8 cellular contexts compared by ENCODE assay signal in genomic region chr20:63520594-63520938, GRCh38. TPM values are rescaled to one million over a fixed set of nuclear protein-coding genes. Genes with fewer than 3 reads are reported as not detected.
DNase-seq lines count a peak whose midpoint lies in the region; ATAC-seq and TF ChIP-seq lines count a peak whose summit lies in the region.

Gene PPDPF (plus strand): TSS chr20:63520765. CDS start chr20:63521309, 544 bp downstream.

- H3K27ac Mint-ChIP-seq in activated naive CD4-positive, alpha-beta T cell treated with anti-CD3 and anti-CD28 coated beads, Interleukin-2, amount 50 U/mL, for 72 hours = peak within 1 kb of the TSS in 1 of 2 donors; percentile 74
- peak within 1 kb of the TSS; percentile 84 for H3K27ac Mint-ChIP-seq in glutamatergic neuron (ENCODE audit: unreplicated experiment)

- no peaks in the 10 kb centered on the region for H3K9me2 ChIP-seq in SK-N-SH

- H3K36me3 Mint-ChIP-seq in activated naive CD4-positive, alpha-beta T cell treated with anti-CD3 and anti-CD28 coated beads, Interleukin-2, amount 50 U/mL, for 72 hours = peaks cover 12 to 26% of the 10 kb centered on the region in 2 donors
- H3K36me3 Mint-ChIP-seq in glutamatergic neuron (ENCODE audit: unreplicated experiment) = peaks cover 3% of the 10 kb centered on the region

- DNase-seq in DMS79 (lab: John Stamatoyannopoulos, UW) = peak; percentile 74
- peak; percentile 96 for DNase-seq in HuH-7.5 (ENCODE audit: low spot score)
- DNase-seq in SK-N-SH = peak; percentile 100
- peak; percentile 85 to 87 for DNase-seq in activated naive CD4-positive, alpha-beta T cell treated with anti-CD3 and anti-CD28 coated beads, Interleukin-2, amount 50 U/mL, for 72 hours (ENCODE audit: low spot score in 2 of 2)
- DNase-seq in glutamatergic neuron = peak; percentile 88
- DNase-seq in osteoblast (ENCODE audit: insufficient read length, low spot score, missing footprints) = peak; percentile 100
- no peak for DNase-seq in suprapubic skin (ENCODE audit: low spot score in 2 of 2)

- TF ChIP-seq RAD21 in SK-N-SH (IDR thresholded peaks at IDR 0.05; ENCODE audit: low read length) = no peak

- H3K4me3 ChIP-seq in SK-N-SH (ENCODE audit: low read depth in 2 of 2, low read length in 1 of 2) = peak within 1 kb of the TSS; percentile 84 to 85
- H3K4me3 ChIP-seq in osteoblast (ENCODE audit: insufficient read depth, low read length) = peak within 1 kb of the TSS; percentile 90
- H3K4me3 ChIP-seq in suprapubic skin = peak within 1 kb of the TSS; percentile 75

- TF ChIP-seq CTCF in SK-N-SH (IDR thresholded peaks at IDR 0.05) (no peak), glutamatergic neuron (IDR thresholded peaks at IDR 0.05; ENCODE audit: partially characterized antibody, unreplicated experiment) (no peak), osteoblast (IDR thresholded peaks at IDR 0.05; ENCODE audit: extremely low read depth, low read depth, low read length) (no peak), suprapubic skin (IDR thresholded peaks at IDR 0.05) (no peak)

- H3K27ac ChIP-seq in SK-N-SH (ENCODE audit: low read depth in 2 of 2, low read length in 1 of 2) (peak within 1 kb of the TSS; percentile 66 to 81), osteoblast (ENCODE audit: low read depth, low read length) (peak within 1 kb of the TSS; percentile 71), suprapubic skin (peak within 1 kb of the TSS; percentile 98)

- H4K20me1 ChIP-seq in SK-N-SH (ENCODE audit: insufficient read depth) (peaks cover 38% of the 10 kb centered on the region), osteoblast (ENCODE audit: insufficient read depth, low read length) (peaks cover 31% of the 10 kb centered on the region)

- H3K9me3 ChIP-seq in SK-N-SH = no peaks in the 10 kb centered on the region
- H3K9me3 ChIP-seq in osteoblast (ENCODE audit: low read depth, low read length) = no peaks in the 10 kb centered on the region
- H3K9me3 ChIP-seq in suprapubic skin = no peaks in the 10 kb centered on the region

- TF ChIP-seq POLR2A in suprapubic skin (IDR thresholded peaks at IDR 0.05) = peak; percentile 70 to 86

- peaks cover 4 to 10% of the 10 kb centered on the region in 2 donors for H3K9me3 Mint-ChIP-seq in activated naive CD4-positive, alpha-beta T cell treated with anti-CD3 and anti-CD28 coated beads, Interleukin-2, amount 50 U/mL, for 72 hours
- peaks cover 14% of the 10 kb centered on the region for H3K9me3 Mint-ChIP-seq in glutamatergic neuron (ENCODE audit: unreplicated experiment)

- H3K27me3 Mint-ChIP-seq in glutamatergic neuron (ENCODE audit: unreplicated experiment) = peaks cover 15% of the 10 kb centered on the region

- H3K79me2 ChIP-seq in SK-N-SH (ENCODE audit: insufficient read depth) (peaks cover 22% of the 10 kb centered on the region), osteoblast (ENCODE audit: insufficient read depth, low read length) (peaks cover 14% of the 10 kb centered on the region)

- H3K4me1 Mint-ChIP-seq in glutamatergic neuron (ENCODE audit: low read depth, unreplicated experiment) = peaks cover 5% of the 10 kb centered on the region

- peak; percentile 66 for ATAC-seq in GM21447 (IDR thresholded peaks at IDR 0.05; ENCODE audit: unreplicated experiment)
- ATAC-seq in activated naive CD4-positive, alpha-beta T cell treated with anti-CD3 and anti-CD28 coated beads, Interleukin-2, amount 50 U/mL, for 72 hours = peak; percentile 87 to 88

- H3K9ac ChIP-seq in SK-N-SH = peak within 1 kb of the TSS; percentile 97

- H3K4me1 ChIP-seq in SK-N-SH (ENCODE audit: control insufficient read depth in 1 of 2, insufficient read depth in 2 of 2, low read depth in 1 of 2, low read length in 1 of 2) (peaks cover 4 to 26% of the 10 kb centered on the region in 2 experiments; a peak in 3 of 4 replicates), osteoblast (ENCODE audit: insufficient read depth, low read length) (peaks cover 15% of the 10 kb centered on the region), suprapubic skin (peaks cover 32% of the 10 kb centered on the region)

- H3K4me3 Mint-ChIP-seq in glutamatergic neuron (ENCODE audit: unreplicated experiment) = peak within 1 kb of the TSS; percentile 91

- POLR2A ChIA-PET in SK-N-SH (lab: Yijun Ruan, JAX) = interaction anchor here (0.7 to 3.0 kb wide), 17 partner anchors 9 to 118 kb away, joined by 3 to 31 read pairs (median 4); partner anchors contain the start of gene GMEB2

- H3F3A ChIP-seq in SK-N-SH (replicated peaks; ENCODE audit: insufficient read depth) = peaks cover 23% of the 10 kb centered on the region

- H3K4me2 ChIP-seq in SK-N-SH (peak within 1 kb of the TSS; percentile 99), osteoblast (ENCODE audit: insufficient read depth, low read length) (peak within 1 kb of the TSS; percentile 95)

- no peak for TF ChIP-seq EP300 in SK-N-SH (IDR thresholded peaks at IDR 0.05; ENCODE audit: borderline replicate concordance in 1 of 2, low read depth in 1 of 2, low read length in 1 of 2)
- TF ChIP-seq EP300 in suprapubic skin (IDR thresholded peaks at IDR 0.05) = no peak

- WGBS in SK-N-SH (ENCODE audit: low lambda C conversion rate) = no CpG with 5 or more reads among the region's 54 CpGs
- WGBS in suprapubic skin = 0% methylated on average over 18 of the region's 54 CpGs

- H3K36me3 ChIP-seq in SK-N-SH (replicated peaks in 1 of 2; ENCODE audit: control insufficient read depth in 1 of 2, insufficient read depth in 2 of 2, low read length in 1 of 2) (peaks cover 13 to 19% of the 10 kb centered on the region in 2 experiments), osteoblast (ENCODE audit: insufficient read depth, low read length) (peaks cover 19% of the 10 kb centered on the region), suprapubic skin (peaks cover 18% of the 10 kb centered on the region)

- H3K27me3 ChIP-seq in SK-N-SH (ENCODE audit: insufficient read depth) (no peaks in the 10 kb centered on the region), osteoblast (ENCODE audit: insufficient read depth, low read length) (peaks cover 4% of the 10 kb centered on the region), suprapubic skin (no peaks in the 10 kb centered on the region)

- H2AFZ ChIP-seq in SK-N-SH (ENCODE audit: low read depth) = peak within 1 kb of the TSS; percentile 92
- peak within 1 kb of the TSS; percentile 71 for H2AFZ ChIP-seq in osteoblast (ENCODE audit: low read length)

- CTCF ChIA-PET in SK-N-SH (lab: Yijun Ruan, JAX) = interaction anchor here (0.9 to 8.7 kb wide), 17 partner anchors 9 to 139 kb away, joined by 3 to 82 read pairs (median 4); partner anchors contain the start of gene PTK6

TF ChIP-seq in SK-N-SH, 30 proteins besides CTCF, POLR2A, EP300 and RAD21 (continues in another document):
- TF ChIP-seq MAX (IDR thresholded peaks at IDR 0.05; ENCODE audit: low read depth) (0 out of 2 replicates have a peak, but pooled peaks have one; percentile 10), ZBTB33 (IDR thresholded peaks at IDR 0.05; ENCODE audit: borderline replicate concordance, low read depth) (no peak), GABPA (IDR thresholded peaks at IDR 0.05; ENCODE audit: low read depth) (no peak), NRF1 (IDR thresholded peaks at IDR 0.05; ENCODE audit: low read depth, low read length) (peak; percentile 78), YY1 (IDR thresholded peaks at IDR 0.05; ENCODE audit: low read depth) (no peak), PBX3 (IDR thresholded peaks at IDR 0.05) (no peak), RFX5 (IDR thresholded peaks at IDR 0.05; ENCODE audit: low read length) (no peak), TCF12 (IDR thresholded peaks at IDR 0.05) (no peak), POLR2AphosphoS5 (IDR thresholded peaks at IDR 0.05; ENCODE audit: low read depth, low read length) (peak; percentile 91), NFIC (IDR thresholded peaks at IDR 0.05; ENCODE audit: borderline replicate concordance) (no peak), ELF1 (IDR thresholded peaks at IDR 0.05) (no peak), MXI1 (IDR thresholded peaks at IDR 0.05; ENCODE audit: low read depth, low read length) (no peak), SMC3 (IDR thresholded peaks at IDR 0.05; ENCODE audit: low read depth, low read length) (no peak)

RNA-seq across cellular contexts. Expression of gene PPDPF, which starts in this region (rescaled TPM):
- 20.0 and 71.4 TPM in 2 replicates for polyA plus RNA-seq in SK-N-SH (2012; rRNA removed)
- polyA plus RNA-seq in SK-N-SH (2012; cell fraction: cytosol; rRNA removed) = 45.7 and 81.9 TPM in 2 replicates
- polyA plus RNA-seq in SK-N-SH (2012; cell fraction: nucleus; rRNA removed) = 48.9 and 78.6 TPM in 2 replicates
- 100 to 1,000 TPM in 1 of 2 donors, 10 to 100 TPM in 1; 60.7 to 117 TPM for total RNA-seq in activated naive CD4-positive, alpha-beta T cell treated with anti-CD3 and anti-CD28 coated beads, Interleukin-2, amount 50 U/mL, for 72 hours
- total RNA-seq in glutamatergic neuron (ENCODE audit: unreplicated experiment) = 293 TPM
- 52.2 and 85.4 TPM in 2 replicates for total RNA-seq in osteoblast
- 100 to 1,000 TPM; 151 to 352 (median 299) TPM for total RNA-seq in suprapubic skin

Comparison
In these comparisons a context has a peak if more than half of its experiments do, and no peak if none do; other contexts are left out.
1. DNase-seq: peak in DMS79 (single experiment), HuH-7.5 (single experiment), SK-N-SH (single experiment), activated naive CD4-positive, alpha-beta T cell treated with anti-CD3 and anti-CD28 coated beads, Interleukin-2, amount 50 U/mL, for 72 hours (2 of 2), glutamatergic neuron (single experiment) and osteoblast (single experiment); none in suprapubic skin (0 of 2).
2. Peak in every context shown above with its lines, with median percentiles within 50 percentile points of each other: H3K27ac ChIP-seq and H3K4me3 ChIP-seq.